ENCODE assay signal across 28 cellular contexts in genomic region chr6:48183816-48184215, GRCh38.
"Had no signal": no experiment of that assay in that cellular context is flagged by ENCODE, and none has a peak within 500 bp of the region (broad histone marks: within the 10 kb centered on the region; RNA-seq: fewer than 3 reads in every experiment).

No MANE protein-coding gene starts in this region.

- H3K9me3 ChIP-seq: body of pancreas, gastrocnemius medialis, psoas muscle, stomach, thyroid gland, upper lobe of left lung had no signal

- FAIRE-seq: endothelial cell of umbilical vein, keratinocyte had no signal

- H3K27me3 Mint-ChIP-seq: activated CD8-positive, alpha-beta T cell treated with anti-CD3 and anti-CD28 coated beads for 36 hours; activated naive CD4-positive, alpha-beta T cell treated with anti-CD3 and anti-CD28 coated beads, Interleukin-2, amount 50 U/mL, for 24 hours; activated naive CD8-positive, alpha-beta T cell treated with anti-CD3 and anti-CD28 coated beads, Interleukin-2, amount 50 U/mL, for 24 hours; stimulated activated naive B cell treated with anti-CD40 and anti-IgM and Interleukin-4, amounts not matched to agents 10 μg/mL and 1 μg/mL and 100 μg/mL, for 72 hours had no signal

- H3K4me3 Mint-ChIP-seq: activated CD8-positive, alpha-beta T cell treated with anti-CD3 and anti-CD28 coated beads for 36 hours; activated naive CD4-positive, alpha-beta T cell treated with anti-CD3 and anti-CD28 coated beads, Interleukin-2, amount 50 U/mL, for 24 hours; activated naive CD8-positive, alpha-beta T cell treated with anti-CD3 and anti-CD28 coated beads, Interleukin-2, amount 50 U/mL, for 24 hours; natural killer cell; neural progenitor cell; stimulated activated naive B cell treated with anti-CD40 and anti-IgM and Interleukin-4, amounts not matched to agents 10 μg/mL and 1 μg/mL and 100 μg/mL, for 72 hours had no signal

- H2AFZ ChIP-seq: neural progenitor cell, parathyroid adenoma had no signal

- H3K27ac Mint-ChIP-seq: activated CD8-positive, alpha-beta T cell treated with anti-CD3 and anti-CD28 coated beads for 36 hours; activated naive CD4-positive, alpha-beta T cell treated with anti-CD3 and anti-CD28 coated beads, Interleukin-2, amount 50 U/mL, for 24 hours; activated naive CD8-positive, alpha-beta T cell treated with anti-CD3 and anti-CD28 coated beads, Interleukin-2, amount 50 U/mL, for 24 hours; activated T-helper 2 cell treated with anti-CD3 and anti-CD28 coated beads, Interferon-gamma antibody, Interleukin-2, Interleukin-4, amounts not matched to agents 10 μg/mL and 5 μg/mL and 100 μg/mL, durations not matched to agents 14 hours and 24 hours and 36 hours; natural killer cell; neural progenitor cell; stimulated activated naive B cell treated with anti-CD40 and anti-IgM and Interleukin-4, amounts not matched to agents 10 μg/mL and 1 μg/mL and 100 μg/mL, for 72 hours had no signal

- ATAC-seq: activated CD8-positive, alpha-beta T cell treated with anti-CD3 and anti-CD28 coated beads for 36 hours; activated naive CD8-positive, alpha-beta T cell treated with anti-CD3 and anti-CD28 coated beads, Interleukin-2, amount 50 U/mL, for 24 hours; body of pancreas; gastrocnemius medialis; left cardiac atrium; left ventricle myocardium superior; natural killer cell; psoas muscle; stimulated activated naive B cell treated with anti-CD40 and anti-IgM and Interleukin-4, amounts not matched to agents 10 μg/mL and 1 μg/mL and 100 μg/mL, for 72 hours had no signal

- H3K27ac ChIP-seq: body of pancreas, cardiac muscle cell, gastrocnemius medialis, neural progenitor cell, parathyroid adenoma, psoas muscle, stomach, thyroid gland, upper lobe of left lung had no signal

- H3K36me3 Mint-ChIP-seq: activated naive CD4-positive, alpha-beta T cell treated with anti-CD3 and anti-CD28 coated beads, Interleukin-2, amount 50 U/mL, for 24 hours; natural killer cell; neural progenitor cell; stimulated activated naive B cell treated with anti-CD40 and anti-IgM and Interleukin-4, amounts not matched to agents 10 μg/mL and 1 μg/mL and 100 μg/mL, for 72 hours had no signal

- H3K27me3 ChIP-seq: body of pancreas, cardiac muscle cell, gastrocnemius medialis, neural progenitor cell, stomach, thyroid gland, upper lobe of left lung had no signal

- H3K4me1 Mint-ChIP-seq: activated naive CD4-positive, alpha-beta T cell treated with anti-CD3 and anti-CD28 coated beads, Interleukin-2, amount 50 U/mL, for 24 hours; activated naive CD8-positive, alpha-beta T cell treated with anti-CD3 and anti-CD28 coated beads, Interleukin-2, amount 50 U/mL, for 24 hours; natural killer cell; neural progenitor cell; stimulated activated naive B cell treated with anti-CD40 and anti-IgM and Interleukin-4, amounts not matched to agents 10 μg/mL and 1 μg/mL and 100 μg/mL, for 72 hours had no signal

- H3K36me3 ChIP-seq: cardiac muscle cell, gastrocnemius medialis, neural progenitor cell, stomach, thyroid gland, upper lobe of left lung had no signal

- DNase-seq: activated CD4-positive, alpha-beta T cell treated with anti-CD3 and anti-CD28 coated beads, Interleukin-2, amount 50 U/mL, for 1 hour; activated CD8-positive, alpha-beta T cell treated with anti-CD3 and anti-CD28 coated beads for 36 hours; activated naive CD8-positive, alpha-beta T cell treated with anti-CD3 and anti-CD28 coated beads, Interleukin-2, amount 50 U/mL, for 24 hours; activated T-cell treated with anti-CD3 and anti-CD28 coated beads, Interleukin-2, amount 50 U/mL, for 48 hours; anterior cingulate cortex; body of pancreas; cortex of kidney; gastrocnemius medialis; hippocampal formation; left cardiac atrium; left ventricle myocardium superior; natural killer cell; occipital lobe; psoas muscle; stimulated activated CD4-positive, alpha-beta T cell treated with anti-CD3 and anti-CD28 coated beads, Interleukin-15, amount 100 ng/mL, for 24 hours; stimulated activated CD4-positive, alpha-beta T cell treated with anti-CD3 and anti-CD28 coated beads, Interleukin-2, amount 100 ng/mL, for 24 hours; stimulated activated naive B cell treated with anti-CD40 and anti-IgM and Interleukin-4, amounts not matched to agents 10 μg/mL and 1 μg/mL and 100 μg/mL, for 72 hours; stomach; T-helper 2 cell; thyroid gland; upper lobe of left lung had no signal

- H3K4me2 ChIP-seq: neural progenitor cell had no signal

- H3K9me3 Mint-ChIP-seq: activated CD8-positive, alpha-beta T cell treated with anti-CD3 and anti-CD28 coated beads for 36 hours; activated naive CD8-positive, alpha-beta T cell treated with anti-CD3 and anti-CD28 coated beads, Interleukin-2, amount 50 U/mL, for 24 hours; activated T-helper 2 cell treated with anti-CD3 and anti-CD28 coated beads, Interferon-gamma antibody, Interleukin-2, Interleukin-4, amounts not matched to agents 10 μg/mL and 5 μg/mL and 100 μg/mL, durations not matched to agents 14 hours and 24 hours and 36 hours; neural progenitor cell had no signal

- H3K9ac ChIP-seq: neural progenitor cell, parathyroid adenoma had no signal

- H3K79me2 ChIP-seq: parathyroid adenoma had no signal

- H3K4me3 ChIP-seq: body of pancreas, cardiac muscle cell, gastrocnemius medialis, neural progenitor cell, psoas muscle, stomach, thyroid gland, upper lobe of left lung had no signal

- H3K4me1 ChIP-seq: body of pancreas, gastrocnemius medialis, neural progenitor cell, parathyroid adenoma, psoas muscle, stomach, thyroid gland, upper lobe of left lung had no signal
